ENCODE assay signal across 14 cellular contexts in the genomic region with DNA sequence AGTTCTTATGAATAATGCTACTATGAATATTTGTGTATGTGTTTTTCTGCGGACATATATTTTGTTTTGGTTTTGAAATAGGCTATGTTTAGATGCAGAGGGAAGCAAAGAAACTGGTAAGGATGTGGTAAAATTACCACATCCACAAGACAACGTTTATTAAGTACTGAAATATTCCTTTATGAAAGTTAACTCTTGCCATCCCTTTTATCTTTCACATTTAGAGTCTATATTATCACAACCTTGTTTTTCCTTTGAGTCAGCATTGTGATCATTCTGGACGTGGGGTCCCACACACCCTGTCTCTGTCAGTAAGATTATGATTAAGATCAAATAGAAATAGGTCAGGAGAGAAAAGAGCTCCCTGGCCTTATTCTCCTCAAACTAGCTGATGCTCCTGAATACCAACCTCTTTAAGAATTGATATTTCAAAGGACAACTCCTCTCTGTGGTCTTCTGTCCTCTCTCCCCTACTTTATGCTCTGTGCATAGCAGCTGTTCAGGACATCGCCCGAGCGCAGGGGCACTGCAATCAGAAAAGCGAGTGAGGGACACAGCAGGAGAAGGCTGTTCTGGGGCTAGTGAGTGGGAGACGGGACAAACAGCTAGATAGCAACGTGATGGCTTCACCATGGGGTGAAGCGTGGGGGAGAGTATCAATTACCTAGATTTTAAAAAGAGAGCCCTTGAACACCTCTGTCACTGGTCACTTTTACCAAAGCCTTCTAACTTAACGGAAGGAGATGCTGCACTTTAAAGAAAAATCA. TPM values are rescaled to one million over a fixed set of nuclear protein-coding genes. Genes with fewer than 3 reads are reported as not detected.
A peak's percentile ranks its signal among the peaks of the same experiment; 100 is the strongest.
DNase-seq lines count a peak whose midpoint lies in the region; ATAC-seq, FAIRE-seq and TF ChIP-seq lines count a peak whose summit lies in the region.
"Had no signal": no experiment of that assay in that cellular context is flagged by ENCODE, and none has a peak within 500 bp of the region (broad histone marks: within the 10 kb centered on the region; RNA-seq: fewer than 3 reads in every experiment).

No MANE protein-coding gene starts in this region.

- no peak for TF ChIP-seq CTCF in WTC11 (IDR thresholded peaks at IDR 0.05)
- TF ChIP-seq CTCF in kidney (IDR thresholded peaks at IDR 0.05; ENCODE audit: borderline replicate concordance, extremely low read depth, insufficient read depth), result no peak

- no peaks in the 10 kb centered on the region for H3K36me3 ChIP-seq in kidney (ENCODE audit: control insufficient read depth in 1 of 2, insufficient read depth in 2 of 2, low read length in 2 of 2)
- H3K36me3 ChIP-seq: cardiac muscle cell, thyroid gland had no signal

- no peaks in the 10 kb centered on the region for H3K9me3 Mint-ChIP-seq in activated CD4-positive, alpha-beta memory T cell treated with anti-CD3 and anti-CD28 coated beads, Interleukin-2, amount 10 ng/mL, durations not matched to agents 7 days and 5 days
- H3K9me3 Mint-ChIP-seq in activated CD4-positive, alpha-beta memory T cell treated with anti-CD3 and anti-CD28 coated beads for 36 hours, result no peaks in the 10 kb centered on the region
- peaks cover 4% of the 10 kb centered on the region; the same call in 1 of the 2 replicates for H3K9me3 Mint-ChIP-seq in WTC11
- H3K9me3 Mint-ChIP-seq in naive thymus-derived CD8-positive, alpha-beta T cell, result peaks cover 0 to 4% (median 0%) of the 10 kb centered on the region in 9 donors
- H3K9me3 Mint-ChIP-seq: activated naive CD4-positive, alpha-beta T cell treated with anti-CD3 and anti-CD28 coated beads, Interleukin-2, amount 50 U/mL, for 72 hours; endodermal cell had no signal

- H3K27me3 Mint-ChIP-seq in activated CD4-positive, alpha-beta memory T cell treated with anti-CD3 and anti-CD28 coated beads, Interleukin-2, amount 10 ng/mL, durations not matched to agents 7 days and 5 days, result no peaks in the 10 kb centered on the region
- H3K27me3 Mint-ChIP-seq in activated CD4-positive, alpha-beta memory T cell treated with anti-CD3 and anti-CD28 coated beads for 36 hours, result no peaks in the 10 kb centered on the region
- no peaks in the 10 kb centered on the region for H3K27me3 Mint-ChIP-seq in WTC11 (ENCODE audit: low read depth)
- peaks cover 0 to 2% (median 0%) of the 10 kb centered on the region in 5 donors for H3K27me3 Mint-ChIP-seq in naive thymus-derived CD8-positive, alpha-beta T cell
- H3K27me3 Mint-ChIP-seq: naive B cell had no signal

- H3K4me1 Mint-ChIP-seq in activated CD4-positive, alpha-beta memory T cell treated with anti-CD3 and anti-CD28 coated beads, Interleukin-2, amount 10 ng/mL, durations not matched to agents 7 days and 5 days, result peaks cover 33% of the 10 kb centered on the region
- peaks cover 14% of the 10 kb centered on the region for H3K4me1 Mint-ChIP-seq in activated CD4-positive, alpha-beta memory T cell treated with anti-CD3 and anti-CD28 coated beads for 36 hours (ENCODE audit: low read depth)
- H3K4me1 Mint-ChIP-seq in WTC11, result peaks cover 21% of the 10 kb centered on the region
- peaks cover 10 to 39% (median 20%) of the 10 kb centered on the region in 4 donors for H3K4me1 Mint-ChIP-seq in naive thymus-derived CD8-positive, alpha-beta T cell
- H3K4me1 Mint-ChIP-seq: endodermal cell had no signal

- no peaks in the 10 kb centered on the region for H3K4me1 ChIP-seq in kidney (ENCODE audit: control insufficient read depth in 1 of 2, insufficient read depth in 1 of 2, low read depth in 1 of 2, low read length in 2 of 2)
- H3K4me1 ChIP-seq: thyroid gland had no signal

- no peaks in the 10 kb centered on the region for H3K9me3 ChIP-seq in kidney (ENCODE audit: control insufficient read depth in 1 of 2, low read length in 2 of 2)
- H3K9me3 ChIP-seq: thyroid gland had no signal

- intact Hi-C loops in activated CD4-positive, alpha-beta memory T cell treated with anti-CD3 and anti-CD28 coated beads for 36 hours (cut with micrococcal nuclease), result no loop called here
- intact Hi-C loops in Right ventricle myocardium inferior (cut with DNase I) (no loop called here), kidney (cut with DNase I) (no loop called here)

- no peak overlapping the region for H3K9ac ChIP-seq in kidney (ENCODE audit: low read length in 2 of 2)

- ATAC-seq in WTC11, result peak; percentile 18; the same call in 1 of the 2 replicates
- ATAC-seq in naive thymus-derived CD8-positive, alpha-beta T cell, result no peak
- no peak for ATAC-seq in Right ventricle myocardium inferior

- no peak overlapping the region for H3K27ac ChIP-seq in kidney (ENCODE audit: low read depth in 2 of 2, low read length in 2 of 2)
- H3K27ac ChIP-seq: cardiac muscle cell, thyroid gland had no signal

- CTCF ChIA-PET in activated CD4-positive, alpha-beta memory T cell treated with anti-CD3 and anti-CD28 coated beads, Interleukin-2, amount 10 ng/mL, durations not matched to agents 7 days and 5 days (lab: Charles Lee), result interaction anchor here (0.7 to 1.1 kb wide), 3 partner anchors 10 to 450 kb away, joined by 3 to 4 read pairs (median 4); no protein-coding TSS in a partner anchor
- CTCF ChIA-PET in activated CD4-positive, alpha-beta memory T cell treated with anti-CD3 and anti-CD28 coated beads for 36 hours (lab: Charles Lee), result no interaction called here
- CTCF ChIA-PET in WTC11 (lab: Charles Lee), result interaction anchor here (0.9 to 1.1 kb wide), 3 partner anchors 73 to 224 kb away, joined by 3 to 4 read pairs (median 3); partner anchors contain the start of gene DLX1

- POLR2A ChIA-PET in activated CD4-positive, alpha-beta memory T cell treated with anti-CD3 and anti-CD28 coated beads, Interleukin-2, amount 10 ng/mL, durations not matched to agents 7 days and 5 days (lab: Charles Lee), result interaction anchor here (0.8 to 1.9 kb wide), 4 partner anchors 15 to 119 kb away, joined by 3 to 6 read pairs (median 3); no protein-coding TSS in a partner anchor
- POLR2A ChIA-PET in activated CD4-positive, alpha-beta memory T cell treated with anti-CD3 and anti-CD28 coated beads for 36 hours (lab: Charles Lee), result no interaction called here
- POLR2A ChIA-PET in WTC11 (lab: Charles Lee), result no interaction called here
- POLR2A ChIA-PET in naive thymus-derived CD8-positive, alpha-beta T cell (lab: Charles Lee), result no interaction called here

- FAIRE-seq in kidney (lab: Jason Lieb, UNC), result no peak
- FAIRE-seq: GM18507 had no signal

- H3K4me3 ChIP-seq in Jurkat, Clone E6-1 (ENCODE audit: low read length), result no peak overlapping the region
- H3K4me3 ChIP-seq in kidney (ENCODE audit: low read length in 2 of 2), result no peak overlapping the region
- H3K4me3 ChIP-seq: cardiac muscle cell, thyroid gland had no signal

- peaks cover 5% of the 10 kb centered on the region for H3K36me3 Mint-ChIP-seq in activated CD4-positive, alpha-beta memory T cell treated with anti-CD3 and anti-CD28 coated beads, Interleukin-2, amount 10 ng/mL, durations not matched to agents 7 days and 5 days (ENCODE audit: low read depth)
- peaks cover 2% of the 10 kb centered on the region for H3K36me3 Mint-ChIP-seq in activated CD4-positive, alpha-beta memory T cell treated with anti-CD3 and anti-CD28 coated beads for 36 hours
- H3K36me3 Mint-ChIP-seq in WTC11, result no peaks in the 10 kb centered on the region
- H3K36me3 Mint-ChIP-seq in naive thymus-derived CD8-positive, alpha-beta T cell, result peaks cover 16 to 18% (median 17%) of the 10 kb centered on the region in 3 donors

- H3K4me3 Mint-ChIP-seq in activated CD4-positive, alpha-beta memory T cell treated with anti-CD3 and anti-CD28 coated beads, Interleukin-2, amount 10 ng/mL, durations not matched to agents 7 days and 5 days, result peak overlapping the region; percentile 33
- H3K4me3 Mint-ChIP-seq in activated CD4-positive, alpha-beta memory T cell treated with anti-CD3 and anti-CD28 coated beads for 36 hours, result no peak overlapping the region
- no peak overlapping the region for H3K4me3 Mint-ChIP-seq in WTC11
- H3K4me3 Mint-ChIP-seq in naive thymus-derived CD8-positive, alpha-beta T cell, result peak overlapping the region in 2 of 10 donors; percentile 31 to 51
- H3K4me3 Mint-ChIP-seq: endodermal cell, naive B cell had no signal

- no peak for DNase-seq in activated CD4-positive, alpha-beta memory T cell treated with anti-CD3 and anti-CD28 coated beads, Interleukin-2, amount 10 ng/mL, durations not matched to agents 7 days and 5 days
- DNase-seq in activated CD4-positive, alpha-beta memory T cell treated with anti-CD3 and anti-CD28 coated beads for 36 hours, result no peak
- DNase-seq in Jurkat, Clone E6-1 (ENCODE audit: low read depth, low spot score), result peak; percentile 67
- no peak for DNase-seq in WTC11 (ENCODE audit: low spot score)
- peak; percentile 61 for DNase-seq in retina
- no peak for DNase-seq in naive thymus-derived CD8-positive, alpha-beta T cell
- DNase-seq in Right ventricle myocardium inferior (ENCODE audit: missing footprints), result no peak
- DNase-seq in kidney, result no peak
- DNase-seq: endodermal cell, naive B cell, thyroid gland had no signal

- peak overlapping the region; percentile 73 for H3K27ac Mint-ChIP-seq in activated CD4-positive, alpha-beta memory T cell treated with anti-CD3 and anti-CD28 coated beads, Interleukin-2, amount 10 ng/mL, durations not matched to agents 7 days and 5 days
- no peak overlapping the region for H3K27ac Mint-ChIP-seq in activated CD4-positive, alpha-beta memory T cell treated with anti-CD3 and anti-CD28 coated beads for 36 hours
- H3K27ac Mint-ChIP-seq in WTC11, result no peak overlapping the region
- H3K27ac Mint-ChIP-seq in naive thymus-derived CD8-positive, alpha-beta T cell, result no peak overlapping the region
- H3K27ac Mint-ChIP-seq: endodermal cell had no signal

RNA-seq across cellular contexts. Expression of gene METAP1D, which starts 12.2 kb away (rescaled TPM):
- 1 to 10 TPM; 2.8 to 2.9 TPM for total RNA-seq in activated CD4-positive, alpha-beta memory T cell treated with anti-CD3 and anti-CD28 coated beads, Interleukin-2, amount 10 ng/mL, durations not matched to agents 7 days and 5 days
- total RNA-seq in activated CD4-positive, alpha-beta memory T cell treated with anti-CD3 and anti-CD28 coated beads for 36 hours, result 1 to 10 TPM; 3.4 to 3.9 TPM
- polyA plus RNA-seq in Jurkat, Clone E6-1 (2012; ENCODE audit: insufficient read depth, insufficient read length), result 8.4 TPM
- 4.7 to 6.0 TPM (median 5.1 TPM) in 3 replicates for total RNA-seq in WTC11 (2021)
- 10 to 100 TPM; 16.4 to 19.6 TPM for total RNA-seq in naive thymus-derived CD8-positive, alpha-beta T cell
- 1 to 10 TPM; 4.2 to 8.3 (median 5.1) TPM for polyA plus RNA-seq in naive thymus-derived CD8-positive, alpha-beta T cell
- total RNA-seq in Right ventricle myocardium inferior, result 6.7 TPM
- 6.2 TPM for total RNA-seq in kidney
- polyA plus RNA-seq in kidney (ENCODE audit: insufficient read depth, low read depth, low replicate concordance), result 4.0 TPM

Comparison
In these comparisons a context has a peak if more than half of its experiments do, and no peak if none do; other contexts are left out.
1. DNase-seq: peak in Jurkat, Clone E6-1 (single experiment) and retina (single experiment); none in activated CD4-positive, alpha-beta memory T cell treated with anti-CD3 and anti-CD28 coated beads, Interleukin-2, amount 10 ng/mL, durations not matched to agents 7 days and 5 days (single experiment), activated CD4-positive, alpha-beta memory T cell treated with anti-CD3 and anti-CD28 coated beads for 36 hours (single experiment), WTC11 (single experiment), naive thymus-derived CD8-positive, alpha-beta T cell (0 of 10), Right ventricle myocardium inferior (single experiment) and kidney (single experiment).